21 cellular contexts compared by ENCODE assay signal in the genomic region with DNA sequence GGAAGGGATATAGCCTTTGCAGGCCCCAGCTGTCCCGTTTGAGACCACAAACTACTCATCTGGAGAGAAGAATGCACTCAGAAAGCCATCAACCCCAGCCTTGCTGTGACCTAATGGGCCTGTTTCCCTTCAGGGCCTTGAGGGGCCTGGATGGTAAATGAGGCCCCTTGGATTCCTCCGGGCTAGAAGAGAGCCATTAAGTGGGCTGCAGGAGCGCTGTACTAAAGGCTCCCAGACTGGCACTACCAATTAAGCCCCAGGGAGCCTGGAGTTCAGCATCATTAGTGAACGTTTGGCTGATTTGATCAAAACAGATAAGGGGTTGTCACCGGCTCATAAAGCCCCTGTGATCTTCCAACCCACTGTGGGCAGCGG. TPM values are rescaled to one million over a fixed set of nuclear protein-coding genes. Genes with fewer than 3 reads are reported as not detected.
A peak's percentile ranks its signal among the peaks of the same experiment; 100 is the strongest.
DNase-seq lines count a peak whose midpoint lies in the region; ATAC-seq, FAIRE-seq and TF ChIP-seq lines count a peak whose summit lies in the region.
"Had no signal": no experiment of that assay in that cellular context is flagged by ENCODE, and none has a peak within 500 bp of the region (broad histone marks: within the 10 kb centered on the region; RNA-seq: fewer than 3 reads in every experiment).

No MANE protein-coding gene starts in this region.

- SMC1A ChIA-PET in GM12878 (lab: Charles Lee; ENCODE audit: uncharacterized antibody, unreplicated experiment), result interaction anchor here (1.0 to 1.5 kb wide), 2 partner anchors 84 to 155 kb away, joined by 4 to 5 read pairs; no protein-coding TSS in a partner anchor

- no peak for ATAC-seq in GM12878
- ATAC-seq: CD8-positive, alpha-beta T cell; GM23338; K562 had no signal

- H4K91ac ChIP-seq in neuronal stem cell (ENCODE audit: low read depth, low read length, poor library complexity), result no peak overlapping the region

- DNase-seq in activated T-cell treated with anti-CD3 and anti-CD28 coated beads, Interleukin-2, amount 50 U/mL, for 1 hour, result peak; percentile 19
- no peak for DNase-seq in activated T-cell treated with anti-CD3 and anti-CD28 coated beads, Interleukin-2, amount 50 U/mL, for 48 hours
- no peak for DNase-seq in GM12878 (ENCODE audit: low read depth, low spot score)
- no peak for DNase-seq in neuronal stem cell (ENCODE audit: low spot score)
- DNase-seq in vagina (ENCODE audit: extremely low spot score in 2 of 2), result no peak
- DNase-seq in NCI-H1092 (lab: John Stamatoyannopoulos, UW), result no peak
- DNase-seq in activated T-helper 2 cell treated with anti-CD3 and anti-CD28 coated beads, Interferon-gamma antibody, Interleukin-2, Interleukin-4, amounts not matched to agents 10 μg/mL and 5 μg/mL and 100 μg/mL, durations not matched to agents 14 hours and 24 hours and 36 hours (ENCODE audit: low spot score), result no peak
- DNase-seq: Calu3; CD8-positive, alpha-beta T cell; NCI-H1694 treated with DMSO at 0.1 percent for 48 hours; NCI-H510A; NCI-H748 treated with DMSO at 0.1 percent for 48 hours; OCI-M1; Right ventricle myocardium superior had no signal

- no peak overlapping the region for H2BK12ac ChIP-seq in neuronal stem cell (ENCODE audit: low read length)

- TF ChIP-seq CTCF in GM12878 (IDR thresholded peaks at IDR 0.05 in 2 of 3, conservative IDR thresholded peaks at IDR 0.05 in 1 of 3; ENCODE audit: control insufficient read depth in 2 of 3, extremely low read depth in 1 of 3, insufficient read depth in 1 of 3, low read depth in 3 of 3, low read length in 3 of 3), result no peak
- TF ChIP-seq CTCF in vagina (IDR thresholded peaks at IDR 0.05), result no peak

- H2AK5ac ChIP-seq in neuronal stem cell (ENCODE audit: low read depth, low read length), result peak overlapping the region; percentile 81

- no peak overlapping the region for H3K4ac ChIP-seq in neuronal stem cell (ENCODE audit: low read length)

- no peak for TF ChIP-seq POLR2A in GM12878 (IDR thresholded peaks at IDR 0.05; ENCODE audit: low read depth, low read length)
- no peak for TF ChIP-seq POLR2A in vagina (IDR thresholded peaks at IDR 0.05)

- H3K36me3 ChIP-seq in HUES6 (ENCODE audit: control insufficient read depth, insufficient read depth, low read length) (no peaks in the 10 kb centered on the region), GM12878 (ENCODE audit: control insufficient read depth in 2 of 2, insufficient read depth in 2 of 2, low read length in 1 of 2) (no peaks in the 10 kb centered on the region; a peak in 1 of 4 replicates), neuronal stem cell (replicated peaks in 1 of 2; ENCODE audit: control insufficient read depth in 2 of 2, insufficient read depth in 2 of 2, low read length in 2 of 2) (peaks cover 0 to 3% of the 10 kb centered on the region in 2 donors), vagina (no peaks in the 10 kb centered on the region)

- peak overlapping the region; percentile 13 for H2BK120ac ChIP-seq in neuronal stem cell (ENCODE audit: low read depth, low read length)

- intact Hi-C loops in GM12878 (cut with micrococcal nuclease; ENCODE audit: unreplicated experiment), result loop anchor here (5.0 kb wide), 1 partner anchor 83 kb away; no protein-coding TSS in a partner anchor
- intact Hi-C loops in vagina (cut with DNase I), result no loop called here
- intact Hi-C loops in activated T-helper 2 cell treated with anti-CD3 and anti-CD28 coated beads, Interferon-gamma antibody, Interleukin-2, Interleukin-4, amounts not matched to agents 10 μg/mL and 5 μg/mL and 100 μg/mL, durations not matched to agents 14 hours and 24 hours and 36 hours (cut with micrococcal nuclease), result no loop called here

- peak overlapping the region; percentile 15 for H3K14ac ChIP-seq in neuronal stem cell (ENCODE audit: low read length)

- no peaks in the 10 kb centered on the region for H3K79me2 ChIP-seq in GM12878 (ENCODE audit: control insufficient read depth, insufficient read depth, low read length)

- in situ Hi-C loops in GM12878 (cut with MboI), result no loop called here

- TF ChIP-seq RAD21 in GM12878 (IDR thresholded peaks at IDR 0.05; ENCODE audit: insufficient read depth, low read depth, low read length), result no peak

- no peak overlapping the region for H3K27ac ChIP-seq in HUES6 (ENCODE audit: low read depth, low read length)
- no peak overlapping the region for H3K27ac ChIP-seq in GM12878 (ENCODE audit: control insufficient read depth, insufficient read depth)
- H3K27ac ChIP-seq in neuronal stem cell (replicated peaks; ENCODE audit: low read length), result no peak overlapping the region
- H3K27ac ChIP-seq in vagina, result no peak overlapping the region

- H3K9ac ChIP-seq in HUES6 (ENCODE audit: low read length), result peak overlapping the region; percentile 38
- no peak overlapping the region for H3K9ac ChIP-seq in GM12878 (ENCODE audit: control insufficient read depth, insufficient read depth, low read length)
- no peak overlapping the region for H3K9ac ChIP-seq in neuronal stem cell (ENCODE audit: low read depth, low read length, poor library complexity)

- H3K9me3 ChIP-seq in HUES6 (ENCODE audit: control insufficient read depth, insufficient read depth, low read depth, low read length) (no peaks in the 10 kb centered on the region), GM12878 (replicated peaks; ENCODE audit: control insufficient read depth, insufficient read depth, low read length) (no peaks in the 10 kb centered on the region), neuronal stem cell (replicated peaks in 1 of 2; ENCODE audit: control insufficient read depth in 2 of 2, insufficient read depth in 1 of 2, low read depth in 1 of 2, low read length in 2 of 2) (no peaks in the 10 kb centered on the region), vagina (no peaks in the 10 kb centered on the region)

- no peak overlapping the region for H3K27ac Mint-ChIP-seq in activated T-helper 2 cell treated with anti-CD3 and anti-CD28 coated beads, Interferon-gamma antibody, Interleukin-2, Interleukin-4, amounts not matched to agents 10 μg/mL and 5 μg/mL and 100 μg/mL, durations not matched to agents 14 hours and 24 hours and 36 hours
- H3K27ac Mint-ChIP-seq: B cell, GM23338 had no signal

- no peak overlapping the region for H4K8ac ChIP-seq in neuronal stem cell (ENCODE audit: low read depth, low read length)

- peaks cover 2% of the 10 kb centered on the region for H3K79me1 ChIP-seq in neuronal stem cell (ENCODE audit: low read depth, low read length)

- H3K4me1 Mint-ChIP-seq in activated T-helper 2 cell treated with anti-CD3 and anti-CD28 coated beads, Interferon-gamma antibody, Interleukin-2, Interleukin-4, amounts not matched to agents 10 μg/mL and 5 μg/mL and 100 μg/mL, durations not matched to agents 14 hours and 24 hours and 36 hours (ENCODE audit: low read depth), result peaks cover 34% of the 10 kb centered on the region

- H4K20me1 ChIP-seq in GM12878 (ENCODE audit: control insufficient read depth, insufficient read depth), result no peaks in the 10 kb centered on the region

- H3K4me3 ChIP-seq in HUES6 (ENCODE audit: low read depth, low read length) (no peak overlapping the region), GM12878 (no peak overlapping the region), neuronal stem cell (ENCODE audit: low read length in 2 of 2) (no peak overlapping the region), vagina (no peak overlapping the region)
- H3K4me3 ChIP-seq: GM23338, K562 had no signal

- H3K23ac ChIP-seq in neuronal stem cell (ENCODE audit: low read depth, low read length, poor library complexity), result no peak overlapping the region

- H3K9me3 Mint-ChIP-seq in activated T-helper 2 cell treated with anti-CD3 and anti-CD28 coated beads, Interferon-gamma antibody, Interleukin-2, Interleukin-4, amounts not matched to agents 10 μg/mL and 5 μg/mL and 100 μg/mL, durations not matched to agents 14 hours and 24 hours and 36 hours, result no peaks in the 10 kb centered on the region
- H3K9me3 Mint-ChIP-seq: CD8-positive, alpha-beta T cell; GM23338 had no signal

- H3K36me3 Mint-ChIP-seq in activated T-helper 2 cell treated with anti-CD3 and anti-CD28 coated beads, Interferon-gamma antibody, Interleukin-2, Interleukin-4, amounts not matched to agents 10 μg/mL and 5 μg/mL and 100 μg/mL, durations not matched to agents 14 hours and 24 hours and 36 hours (ENCODE audit: low read depth), result peaks cover 79% of the 10 kb centered on the region

- no peak overlapping the region for H2BK15ac ChIP-seq in neuronal stem cell (ENCODE audit: low read length)

- no TSS peak for BruUV-seq in GM12878 (replicated peaks; lab: Mats Ljungman, UMichigan)

- RAD21 ChIA-PET in GM12878 (lab: Charles Lee; ENCODE audit: unreplicated experiment), result interaction anchor here (1.0 to 1.1 kb wide), 2 partner anchors 9 to 12 kb away, joined by 3 read pairs; no protein-coding TSS in a partner anchor

- H3K18ac ChIP-seq in neuronal stem cell (ENCODE audit: low read length), result peak overlapping the region; percentile 73

- H3K4me1 ChIP-seq in HUES6 (ENCODE audit: control insufficient read depth, insufficient read depth, low read length) (peaks cover 9% of the 10 kb centered on the region), GM12878 (ENCODE audit: control insufficient read depth, insufficient read depth, low read length) (peaks cover 7% of the 10 kb centered on the region), neuronal stem cell (ENCODE audit: control insufficient read depth in 2 of 2, insufficient read depth in 1 of 2, low read depth in 1 of 2, low read length in 2 of 2) (peaks cover 6 to 21% of the 10 kb centered on the region in 2 donors), vagina (peaks cover 26% of the 10 kb centered on the region)

- TF ChIP-seq EP300 in GM12878 (IDR thresholded peaks at IDR 0.05; ENCODE audit: borderline replicate concordance in 1 of 2, control insufficient read depth in 1 of 2, low read depth in 2 of 2, low read length in 2 of 2), result no peak

- 62% methylated on average over 6 of the region's 6 CpGs for WGBS in GM12878 (ENCODE audit: insufficient coverage, insufficient replicate concordance, low lambda C conversion rate, missing lambda C conversion rate)
- WGBS in neuronal stem cell (ENCODE audit: extremely low coverage in 2 of 2, insufficient read length in 2 of 2, insufficient replicate concordance in 1 of 2), 2 donors, result no CpG with 5 or more reads among the region's 6 CpGs

- no peak overlapping the region for H3K4me3 Mint-ChIP-seq in activated T-helper 2 cell treated with anti-CD3 and anti-CD28 coated beads, Interferon-gamma antibody, Interleukin-2, Interleukin-4, amounts not matched to agents 10 μg/mL and 5 μg/mL and 100 μg/mL, durations not matched to agents 14 hours and 24 hours and 36 hours (ENCODE audit: low read depth)
- H3K4me3 Mint-ChIP-seq: B cell; CD8-positive, alpha-beta T cell; GM23338 had no signal

- no peak overlapping the region for H2AFZ ChIP-seq in GM12878 (ENCODE audit: control insufficient read depth, low read depth, low read length)
- no peak overlapping the region for H2AFZ ChIP-seq in neuronal stem cell (ENCODE audit: low read length)
- H2AFZ ChIP-seq: GM23338 had no signal

- POLR2A ChIA-PET in GM12878 (lab: Charles Lee), result no interaction called here

- H3K27me3 ChIP-seq in HUES6 (ENCODE audit: control insufficient read depth, insufficient read depth, low read length), result no peaks in the 10 kb centered on the region
- H3K27me3 ChIP-seq in GM12878 (replicated peaks in 1 of 2; ENCODE audit: control insufficient read depth in 2 of 2, insufficient read depth in 2 of 2, low read length in 1 of 2), result no peaks in the 10 kb centered on the region
- no peaks in the 10 kb centered on the region for H3K27me3 ChIP-seq in neuronal stem cell (ENCODE audit: control insufficient read depth in 3 of 3, insufficient read depth in 3 of 3, low read depth in 1 of 3, low read length in 3 of 3)
- no peaks in the 10 kb centered on the region for H3K27me3 ChIP-seq in vagina

- no peak overlapping the region for H3K4me2 ChIP-seq in GM12878 (ENCODE audit: control insufficient read depth, insufficient read depth)
- H3K4me2 ChIP-seq in neuronal stem cell (ENCODE audit: insufficient read depth, low read length, poor library complexity, severe bottlenecking), result no peak overlapping the region
- H3K4me2 ChIP-seq: GM23338 had no signal

- CTCF ChIA-PET in GM12878 (lab: Yijun Ruan, JAX), result interaction anchor here (1.1 to 1.7 kb wide), 2 partner anchors 75 to 212 kb away, joined by 3 read pairs; a partner anchor contains a TSS

- no peaks in the 10 kb centered on the region for H3K27me3 Mint-ChIP-seq in activated T-helper 2 cell treated with anti-CD3 and anti-CD28 coated beads, Interferon-gamma antibody, Interleukin-2, Interleukin-4, amounts not matched to agents 10 μg/mL and 5 μg/mL and 100 μg/mL, durations not matched to agents 14 hours and 24 hours and 36 hours (ENCODE audit: low read depth)
- H3K27me3 Mint-ChIP-seq: B cell had no signal

- H2BK5ac ChIP-seq in neuronal stem cell (ENCODE audit: low read length), result no peak overlapping the region

- FAIRE-seq in GM12878 (lab: Jason Lieb, UNC), result no peak
- FAIRE-seq: GM12891, GM19239, K562 had no signal

RNA-seq across cellular contexts. Expression of a gene that starts 23.0 kb away (rescaled TPM):
- total RNA-seq in GM12878 (2013; cell fraction: nucleolus; rRNA removed), result not detected in 2 replicates
- total RNA-seq in GM12878 (2014; rRNA removed), result 0.17 and 0.22 TPM in 2 replicates
- total RNA-seq in GM12878 (2014; rRNA removed; fragmentation: Illumina TruSeq; extraction: Trizol), result 0.04 and 0.09 TPM in 2 replicates
- 0.58 and 0.87 TPM in 2 replicates for total RNA-seq in GM12878 (2021)
- polyA plus RNA-seq in GM12878 (2011; ENCODE audit: low read depth), result not detected
- polyA plus RNA-seq in GM12878 (2011; rRNA removed), result not detected in 2 replicates
- 0.04 TPM in 1 of 2 replicates, not detected in the other for polyA plus RNA-seq in GM12878 (2011; cell fraction: cytosol; rRNA removed)
- polyA plus RNA-seq in GM12878 (2011; cell fraction: nucleus; rRNA removed), result not detected in 2 replicates
- 0.08 and 0.23 TPM in 2 replicates for polyA plus RNA-seq in GM12878 (2012)
- polyA plus RNA-seq in GM12878 (2014; fragmentation: Illumina TruSeq; extraction: Trizol), result 0.16 and 0.17 TPM in 2 replicates
- under 1 TPM in 1 of 2 experiments, not detected in 1; 0.02 TPM for polyA plus RNA-seq in GM12878 (2014; fragmentation: Nextera tagmentation; extraction: Ambion mirVana)
- 0.18 and 0.19 TPM in 2 replicates for polyA plus RNA-seq in GM12878 (2014; rRNA removed)
- polyA plus RNA-seq in GM12878 (2016; fragmentation: Nextera tagmentation; extraction: Ambion mirVana), result under 1 TPM; 0.23 to 0.35 TPM
- polyA minus RNA-seq in GM12878 (2011; rRNA and poly(A)+ RNA removed), result not detected in 2 replicates
- polyA minus RNA-seq in GM12878 (2011; cell fraction: cytosol; rRNA and poly(A)+ RNA removed), result not detected in 2 replicates
- not detected in 2 replicates for polyA minus RNA-seq in GM12878 (2011; cell fraction: nucleus; rRNA and poly(A)+ RNA removed)
- not detected for polyA plus RNA-seq in neuronal stem cell (2013, experiment 1 of 2)
- polyA plus RNA-seq in neuronal stem cell (2013, experiment 2 of 2), result not detected
- total RNA-seq in vagina, result 0.98 TPM
- 395 and 399 TPM in 2 replicates for total RNA-seq in activated T-helper 2 cell treated with anti-CD3 and anti-CD28 coated beads, Interferon-gamma antibody, Interleukin-2, Interleukin-4, amounts not matched to agents 10 μg/mL and 5 μg/mL and 100 μg/mL, durations not matched to agents 14 hours and 24 hours and 36 hours
- total RNA-seq: A172, Calu3, GM23338, Right ventricle myocardium superior had no signal
- polyA plus RNA-seq: GM23338, K562 had no signal

RNA-seq across cellular contexts. Expression of a gene that starts 35.9 kb away (rescaled TPM):
- 34.6 and 37.0 TPM in 2 replicates for total RNA-seq in GM12878 (2013; cell fraction: nucleolus; rRNA removed)
- 7.4 and 8.6 TPM in 2 replicates for total RNA-seq in GM12878 (2014; rRNA removed)
- 4.1 and 4.8 TPM in 2 replicates for total RNA-seq in GM12878 (2014; rRNA removed; fragmentation: Illumina TruSeq; extraction: Trizol)
- total RNA-seq in GM12878 (2021), result 15.6 and 16.5 TPM in 2 replicates
- 2.7 TPM for polyA plus RNA-seq in GM12878 (2011; ENCODE audit: low read depth)
- 5.1 and 7.0 TPM in 2 replicates for polyA plus RNA-seq in GM12878 (2011; rRNA removed)
- polyA plus RNA-seq in GM12878 (2011; cell fraction: cytosol; rRNA removed), result 9.4 and 9.9 TPM in 2 replicates
- polyA plus RNA-seq in GM12878 (2011; cell fraction: nucleus; rRNA removed), result 17.3 and 19.7 TPM in 2 replicates
- 7.0 and 7.9 TPM in 2 replicates for polyA plus RNA-seq in GM12878 (2012)
- 2.2 and 5.0 TPM in 2 replicates for polyA plus RNA-seq in GM12878 (2014; fragmentation: Illumina TruSeq; extraction: Trizol)
- under 1 TPM; 0.39 to 0.88 TPM for polyA plus RNA-seq in GM12878 (2014; fragmentation: Nextera tagmentation; extraction: Ambion mirVana)
- 8.6 and 9.0 TPM in 2 replicates for polyA plus RNA-seq in GM12878 (2014; rRNA removed)
- polyA plus RNA-seq in GM12878 (2016; fragmentation: Nextera tagmentation; extraction: Ambion mirVana), result 1 to 10 TPM; 8.7 to 9.6 TPM
- 4.9 and 11.4 TPM in 2 replicates for polyA minus RNA-seq in GM12878 (2011; rRNA and poly(A)+ RNA removed)
- 5.2 and 6.9 TPM in 2 replicates for polyA minus RNA-seq in GM12878 (2011; cell fraction: cytosol; rRNA and poly(A)+ RNA removed)
- polyA minus RNA-seq in GM12878 (2011; cell fraction: nucleus; rRNA and poly(A)+ RNA removed), result 5.0 and 9.1 TPM in 2 replicates
- 13.9 TPM for polyA plus RNA-seq in neuronal stem cell (2013, experiment 1 of 2)
- polyA plus RNA-seq in neuronal stem cell (2013, experiment 2 of 2), result 14.1 TPM
- total RNA-seq in vagina, result 15.7 TPM
- total RNA-seq in activated T-helper 2 cell treated with anti-CD3 and anti-CD28 coated beads, Interferon-gamma antibody, Interleukin-2, Interleukin-4, amounts not matched to agents 10 μg/mL and 5 μg/mL and 100 μg/mL, durations not matched to agents 14 hours and 24 hours and 36 hours, result 10.6 and 12.5 TPM in 2 replicates

Comparison
In these comparisons a context has a peak if more than half of its experiments do, and no peak if none do; other contexts are left out.
1. RNA of a gene that starts 23.0 kb away (total RNA-seq): 395 to 399 TPM in activated T-helper 2 cell treated with anti-CD3 and anti-CD28 coated beads, Interferon-gamma antibody, Interleukin-2, Interleukin-4, amounts not matched to agents 10 μg/mL and 5 μg/mL and 100 μg/mL, durations not matched to agents 14 hours and 24 hours and 36 hours; 0.98 TPM in vagina (single experiment) and 0.04 to 0.87 TPM in GM12878; every median in the first group is over 100 times any median in the second.